In genomic region chr19:2426661-2427322, GRCh38 we compare ENCODE assay signal across 8 cellular contexts. TPM values are rescaled to one million over a fixed set of nuclear protein-coding genes. Genes with fewer than 3 reads are reported as not detected.
DNase-seq lines count a peak whose midpoint lies in the region; ATAC-seq and TF ChIP-seq lines count a peak whose summit lies in the region.

No MANE protein-coding gene starts in this region.

- peaks cover 11% of the 10 kb centered on the region for H3K4me1 ChIP-seq in ACC112 (ENCODE audit: control insufficient read depth, insufficient read depth, low read length, unreplicated experiment)
- H3K4me1 ChIP-seq in SJSA1 (replicated peaks), result peaks cover 11% of the 10 kb centered on the region
- peaks cover 19 to 24% of the 10 kb centered on the region in 2 donors for H3K4me1 ChIP-seq in breast epithelium

- H2AFZ ChIP-seq in ACC112 (ENCODE audit: low read length, unreplicated experiment), result peak overlapping the region; percentile 88

- H3K36me3 ChIP-seq in ACC112 (ENCODE audit: insufficient read depth, low read length) (no peaks in the 10 kb centered on the region), SJSA1 (peaks cover 75% of the 10 kb centered on the region), breast epithelium (no peaks in the 10 kb centered on the region)

- TF ChIP-seq CTCF in breast epithelium (IDR thresholded peaks at IDR 0.05), result no peak

- H3K27me3 ChIP-seq in ACC112 (ENCODE audit: insufficient read depth, low read length), result no peaks in the 10 kb centered on the region
- H3K27me3 ChIP-seq in SJSA1 (replicated peaks), result no peaks in the 10 kb centered on the region
- H3K27me3 ChIP-seq in breast epithelium, result no peaks in the 10 kb centered on the region

- peaks cover 29% of the 10 kb centered on the region for H3K79me2 ChIP-seq in ACC112 (ENCODE audit: control insufficient read depth, insufficient read depth, low read length, unreplicated experiment)

- DNase-seq in SJSA1 (ENCODE audit: low read depth in 1 of 2, low spot score in 2 of 2), result peak in 1 of 2 experiments; percentile 63
- no peak for DNase-seq in breast epithelium (ENCODE audit: low spot score in 2 of 2)
- DNase-seq in islet precursor cell, result peak; percentile 64
- peak; percentile 59 to 66 for DNase-seq in stimulated activated CD4-positive, alpha-beta T cell treated with anti-CD3 and anti-CD28 coated beads, Interleukin-2, amount 100 ng/mL, for 24 hours
- no peak for DNase-seq in occipital lobe (lab: John Stamatoyannopoulos, UW)

- H3K4me3 ChIP-seq in ACC112 (ENCODE audit: low read depth, low read length), result peak overlapping the region; percentile 98
- H3K4me3 ChIP-seq in SJSA1, result peak overlapping the region; percentile 79
- H3K4me3 ChIP-seq in breast epithelium, result peak overlapping the region; percentile 87 to 98 (median 93)

- H3K27ac ChIP-seq in ACC112 (ENCODE audit: low read depth, low read length) (peak overlapping the region; percentile 91), SJSA1 (peak overlapping the region; percentile 89), breast epithelium (peak overlapping the region; percentile 96 to 97)

- H3K9me3 ChIP-seq in SJSA1 (replicated peaks) (no peaks in the 10 kb centered on the region), breast epithelium (no peaks in the 10 kb centered on the region)

- TF ChIP-seq POLR2A in GM18505 (IDR thresholded peaks at IDR 0.05; ENCODE audit: borderline replicate concordance, extremely low read depth, insufficient read depth, insufficient read length), result no peak
- TF ChIP-seq POLR2A in breast epithelium (IDR thresholded peaks at IDR 0.05), result no peak

- intact Hi-C loops in breast epithelium (cut with DNase I; ENCODE audit: low total_unique reads), result no loop called here

- peak; percentile 5 for ATAC-seq in GM18505 (IDR thresholded peaks at IDR 0.05; ENCODE audit: unreplicated experiment)
- peak; percentile 13 for ATAC-seq in HG03432 (IDR thresholded peaks at IDR 0.05; ENCODE audit: unreplicated experiment)

RNA-seq across cellular contexts. Expression of gene TIMM13, which starts 0.6 kb away (rescaled TPM):
- 48.8 and 86.2 TPM in 2 replicates for total RNA-seq in SJSA1 (2014; rRNA removed; shearing (Covaris generic))
- total RNA-seq in breast epithelium, result 10 to 100 TPM; 27.7 to 34.4 (median 28.1) TPM
- 16.2 TPM for total RNA-seq in occipital lobe

RNA-seq across cellular contexts. Expression of gene LMNB2, which starts 30.0 kb away (rescaled TPM):
- total RNA-seq in SJSA1 (2014; rRNA removed; shearing (Covaris generic)), result 275 and 316 TPM in 2 replicates
- total RNA-seq in breast epithelium, result 10 to 100 TPM; 13.1 to 25.2 (median 15.7) TPM
- 36.2 TPM for total RNA-seq in occipital lobe

RNA-seq across cellular contexts. Expression of gene GADD45B, which starts 49.1 kb away (rescaled TPM):
- total RNA-seq in SJSA1 (2014; rRNA removed; shearing (Covaris generic)), result 112 and 132 TPM in 2 replicates
- total RNA-seq in breast epithelium, result 100 to 1,000 TPM; 136 to 301 (median 172) TPM
- 4.7 TPM for total RNA-seq in occipital lobe

Comparison
In these comparisons a context has a peak if more than half of its experiments do, and no peak if none do; other contexts are left out.
1. DNase-seq: peak in islet precursor cell (single experiment) and stimulated activated CD4-positive, alpha-beta T cell treated with anti-CD3 and anti-CD28 coated beads, Interleukin-2, amount 100 ng/mL, for 24 hours (2 of 2); none in breast epithelium (0 of 2) and occipital lobe (single experiment).
2. RNA of gene GADD45B, which starts 49.1 kb away (total RNA-seq): 136 to 301 TPM in breast epithelium and 112 to 132 TPM in SJSA1; 4.7 TPM in occipital lobe (single experiment); every median in the first group is over 10 times any median in the second.
3. Peak in every context shown above with its lines, with median percentiles within 50 percentile points of each other: H3K27ac ChIP-seq and H3K4me3 ChIP-seq.